In genomic region chr11:35144811-35145210, GRCh38 we compare ENCODE assay signal across 13 cellular contexts. TPM values are rescaled to one million over a fixed set of nuclear protein-coding genes. Genes with fewer than 3 reads are reported as not detected.
DNase-seq lines count a peak whose midpoint lies in the region; ATAC-seq and TF ChIP-seq lines count a peak whose summit lies in the region.
"Had no signal": no experiment of that assay in that cellular context is flagged by ENCODE, and none has a peak within 500 bp of the region (broad histone marks: within the 10 kb centered on the region; RNA-seq: fewer than 3 reads in every experiment).

No MANE protein-coding gene starts in this region.

- intact Hi-C loops in stomach (cut with DNase I; ENCODE audit: low total_unique reads): no loop called here

- H3K4me3 ChIP-seq in RWPE2 (ENCODE audit: severe bottlenecking): no peak overlapping the region
- peak overlapping the region in 2 of 4 donors; percentile 75 to 79 for H3K4me3 ChIP-seq in stomach
- H3K4me3 ChIP-seq: SK-N-MC had no signal

- CTCF ChIA-PET in activated CD8-positive, alpha-beta memory T cell treated with anti-CD3 and anti-CD28 coated beads, Interleukin-2, amount 10 ng/mL, durations not matched to agents 7 days and 5 days (lab: Charles Lee): interaction anchor here (0.9 to 1.7 kb wide), 8 partner anchors 11 to 133 kb away, joined by 3 to 5 read pairs (median 4); no protein-coding TSS in a partner anchor

- DNase-seq in activated CD8-positive, alpha-beta memory T cell treated with anti-CD3 and anti-CD28 coated beads, Interleukin-2, amount 10 ng/mL, durations not matched to agents 7 days and 5 days: no peak
- no peak for DNase-seq in activated CD8-positive, alpha-beta memory T cell treated with anti-CD3 and anti-CD28 coated beads for 24 hours
- no peak for DNase-seq in RWPE2 (ENCODE audit: low spot score)
- peak; percentile 9 to 33 for DNase-seq in erythroblast (lab: John Stamatoyannopoulos, UW)
- no peak for DNase-seq in stomach
- no peak for DNase-seq in NCI-H2227 (lab: John Stamatoyannopoulos, UW; ENCODE audit: unreplicated experiment)
- DNase-seq: activated gamma-delta T cell, hippocampal formation, NCI-H187 treated with DMSO at 0.1 percent for 48 hours, occipital lobe had no signal

- no peaks in the 10 kb centered on the region for H3K9me3 Mint-ChIP-seq in activated CD8-positive, alpha-beta memory T cell treated with anti-CD3 and anti-CD28 coated beads, Interleukin-2, amount 10 ng/mL, durations not matched to agents 7 days and 5 days (ENCODE audit: low read depth)

- H3K27me3 ChIP-seq in RWPE2 (ENCODE audit: insufficient read depth, poor library complexity, severe bottlenecking) (no peaks in the 10 kb centered on the region), stomach (no peaks in the 10 kb centered on the region)

- TF ChIP-seq POLR2A in erythroblast (IDR thresholded peaks at IDR 0.05; ENCODE audit: low read length): no peak
- no peak for TF ChIP-seq POLR2A in stomach (IDR thresholded peaks at IDR 0.05)

- peak overlapping the region; percentile 68 for H3K4me3 Mint-ChIP-seq in activated CD8-positive, alpha-beta memory T cell treated with anti-CD3 and anti-CD28 coated beads, Interleukin-2, amount 10 ng/mL, durations not matched to agents 7 days and 5 days

- H3K36me3 Mint-ChIP-seq in activated CD8-positive, alpha-beta memory T cell treated with anti-CD3 and anti-CD28 coated beads, Interleukin-2, amount 10 ng/mL, durations not matched to agents 7 days and 5 days: peaks cover 53% of the 10 kb centered on the region

- no peaks in the 10 kb centered on the region for H3K9me3 ChIP-seq in RWPE2 (ENCODE audit: severe bottlenecking)
- H3K9me3 ChIP-seq in stomach: no peaks in the 10 kb centered on the region

- TF ChIP-seq EP300 in stomach (IDR thresholded peaks at IDR 0.05): no peak

- H3K27ac Mint-ChIP-seq in activated CD8-positive, alpha-beta memory T cell treated with anti-CD3 and anti-CD28 coated beads, Interleukin-2, amount 10 ng/mL, durations not matched to agents 7 days and 5 days: peak overlapping the region; percentile 92

- ATAC-seq in activated CD8-positive, alpha-beta memory T cell treated with anti-CD3 and anti-CD28 coated beads, Interleukin-2, amount 10 ng/mL, durations not matched to agents 7 days and 5 days: no peak
- ATAC-seq in RWPE2 (ENCODE audit: low read depth): no peak
- no peak for ATAC-seq in GM18858 (IDR thresholded peaks at IDR 0.05; ENCODE audit: unreplicated experiment)
- no peak for ATAC-seq in GM18517 (IDR thresholded peaks at IDR 0.05; ENCODE audit: unreplicated experiment)

- H3K36me3 ChIP-seq in RWPE2 (ENCODE audit: low read depth): peaks cover 76% of the 10 kb centered on the region
- H3K36me3 ChIP-seq in stomach: peaks cover 0 to 5% (median 0%) of the 10 kb centered on the region in 4 donors

- H3K27ac ChIP-seq in RWPE2 (ENCODE audit: poor library complexity, severe bottlenecking): peak overlapping the region; percentile 96
- H3K27ac ChIP-seq in stomach: peak overlapping the region in 4 of 5 donors; percentile 53 to 95 (median 92)
- H3K27ac ChIP-seq: SK-N-MC had no signal

- TF ChIP-seq CTCF in RWPE2 (IDR thresholded peaks at IDR 0.05; ENCODE audit: poor library complexity, severe bottlenecking): no peak
- no peak for TF ChIP-seq CTCF in stomach (IDR thresholded peaks at IDR 0.05)

- H3K4me1 Mint-ChIP-seq in activated CD8-positive, alpha-beta memory T cell treated with anti-CD3 and anti-CD28 coated beads, Interleukin-2, amount 10 ng/mL, durations not matched to agents 7 days and 5 days: peaks cover 85% of the 10 kb centered on the region

- H3K27me3 Mint-ChIP-seq in activated CD8-positive, alpha-beta memory T cell treated with anti-CD3 and anti-CD28 coated beads, Interleukin-2, amount 10 ng/mL, durations not matched to agents 7 days and 5 days: no peaks in the 10 kb centered on the region

- H3K4me1 ChIP-seq in RWPE2 (ENCODE audit: insufficient read depth, poor library complexity, severe bottlenecking) (peaks cover 60% of the 10 kb centered on the region), stomach (peaks cover 49 to 93% (median 69%) of the 10 kb centered on the region in 4 donors)

- WGBS in stomach, 5 donors: 16 to 33% (median 29%) methylated on average over 1 of the region's 1 CpG

RNA-seq across cellular contexts. Expression of gene CD44, which starts 5.8 kb away (rescaled TPM):
- 100 to 1,000 TPM; 212 to 294 TPM for total RNA-seq in activated CD8-positive, alpha-beta memory T cell treated with anti-CD3 and anti-CD28 coated beads, Interleukin-2, amount 10 ng/mL, durations not matched to agents 7 days and 5 days
- 100 to 1,000 TPM in 3 of 5 donors, 10 to 100 TPM in 2; 47.5 to 229 (median 176) TPM for total RNA-seq in stomach
- polyA plus RNA-seq in stomach: 100 to 1,000 TPM in 1 of 3 donors, 10 to 100 TPM in 2; 52.4 to 125 (median 65.5) TPM

Comparison
In these comparisons a context has a peak if more than half of its experiments do, and no peak if none do; other contexts are left out.
1. DNase-seq: peak in erythroblast (2 of 2); none in activated CD8-positive, alpha-beta memory T cell treated with anti-CD3 and anti-CD28 coated beads, Interleukin-2, amount 10 ng/mL, durations not matched to agents 7 days and 5 days (single experiment), activated CD8-positive, alpha-beta memory T cell treated with anti-CD3 and anti-CD28 coated beads for 24 hours (single experiment), RWPE2 (single experiment), stomach (single experiment) and NCI-H2227 (single experiment).